ENCODE assay signal across 29 cellular contexts in the genomic region with DNA sequence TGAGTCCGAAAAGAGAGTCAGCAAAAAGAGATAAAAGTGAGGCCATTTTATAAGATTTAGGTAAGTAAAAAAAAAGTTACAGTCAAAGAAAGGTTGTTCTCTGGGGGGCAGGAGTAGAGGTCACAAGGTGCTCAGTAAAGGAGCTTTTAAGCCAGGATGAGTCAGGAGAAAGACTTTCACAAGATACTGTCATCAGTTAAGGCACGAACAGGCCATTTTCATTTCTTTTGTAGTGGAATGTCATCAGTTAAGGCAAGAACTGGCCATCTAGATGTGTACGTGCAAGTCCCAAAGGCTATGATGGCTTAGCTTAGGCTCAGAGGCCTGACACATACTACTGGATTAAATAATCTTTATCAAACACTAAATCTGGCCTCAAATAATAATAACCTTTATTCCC.
"Had no signal": no experiment of that assay in that cellular context is flagged by ENCODE, and none has a peak within 500 bp of the region (broad histone marks: within the 10 kb centered on the region; RNA-seq: fewer than 3 reads in every experiment).

No MANE protein-coding gene starts in this region.

- H3K36me3 Mint-ChIP-seq: activated CD8-positive, alpha-beta memory T cell treated with anti-CD3 and anti-CD28 coated beads, Interleukin-2, amount 10 ng/mL, durations not matched to agents 7 days and 5 days; activated naive CD4-positive, alpha-beta T cell treated with anti-CD3 and anti-CD28 coated beads, Interleukin-2, amount 50 U/mL, for 24 hours; T-cell had no signal

- H3K27ac ChIP-seq: breast epithelium, SK-N-MC had no signal

- H3K27me3 Mint-ChIP-seq: activated B cell treated with CpG ODN at 0.5 μM for 24 hours; activated CD4-positive, alpha-beta T cell treated with anti-CD3 and anti-CD28 coated beads, Interleukin-2, amount 10 ng/mL, durations not matched to agents 24 days and 14 days; activated CD8-positive, alpha-beta memory T cell treated with anti-CD3 and anti-CD28 coated beads, Interleukin-2, amount 10 ng/mL, durations not matched to agents 7 days and 5 days; activated naive CD4-positive, alpha-beta T cell treated with anti-CD3 and anti-CD28 coated beads, Interleukin-2, amount 50 U/mL, for 24 hours; activated T-cell treated with anti-CD3 and anti-CD28 coated beads, Interleukin-2, amount 50 U/mL, for 24 hours; T-cell had no signal

- H3K36me3 ChIP-seq: breast epithelium had no signal

- FAIRE-seq: TTC549 had no signal

- H3K4me1 Mint-ChIP-seq: activated B cell treated with CpG ODN at 0.5 μM for 24 hours; activated CD4-positive, alpha-beta T cell treated with anti-CD3 and anti-CD28 coated beads, Interleukin-2, amount 10 ng/mL, durations not matched to agents 24 days and 14 days; activated CD8-positive, alpha-beta memory T cell treated with anti-CD3 and anti-CD28 coated beads, Interleukin-2, amount 10 ng/mL, durations not matched to agents 7 days and 5 days; activated naive CD4-positive, alpha-beta T cell treated with anti-CD3 and anti-CD28 coated beads, Interleukin-2, amount 50 U/mL, for 24 hours; T-cell had no signal

- H3K9me3 ChIP-seq: breast epithelium had no signal

- H3K9me3 Mint-ChIP-seq: activated B cell treated with CpG ODN at 0.5 μM for 24 hours; activated CD4-positive, alpha-beta T cell treated with anti-CD3 and anti-CD28 coated beads, Interleukin-2, amount 10 ng/mL, durations not matched to agents 24 days and 14 days; activated naive CD4-positive, alpha-beta T cell treated with anti-CD3 and anti-CD28 coated beads, Interleukin-2, amount 50 U/mL, for 24 hours; activated T-cell treated with anti-CD3 and anti-CD28 coated beads, Interleukin-2, amount 50 U/mL, for 24 hours; activated T-helper 1 cell treated with anti-CD3 and anti-CD28 coated beads, Interleukin-12 subunit alpha, Interleukin-12 subunit beta, Interleukin-2, Interleukin-4 antibody, amounts not matched to agents 30 ng/mL and 10 ng/mL and 1 ng/mL, durations not matched to agents 14 hours and 24 hours and 36 hours; T-cell had no signal

- H3K27ac Mint-ChIP-seq: activated B cell treated with CpG ODN at 0.5 μM for 24 hours; activated CD4-positive, alpha-beta T cell treated with anti-CD3 and anti-CD28 coated beads, Interleukin-2, amount 10 ng/mL, durations not matched to agents 24 days and 14 days; activated CD8-positive, alpha-beta memory T cell treated with anti-CD3 and anti-CD28 coated beads, Interleukin-2, amount 10 ng/mL, durations not matched to agents 7 days and 5 days; activated naive CD4-positive, alpha-beta T cell treated with anti-CD3 and anti-CD28 coated beads, Interleukin-2, amount 50 U/mL, for 24 hours; activated T-cell treated with anti-CD3 and anti-CD28 coated beads, Interleukin-2, amount 50 U/mL, for 24 hours; activated T-helper 1 cell treated with anti-CD3 and anti-CD28 coated beads, Interleukin-12 subunit alpha, Interleukin-12 subunit beta, Interleukin-2, Interleukin-4 antibody, amounts not matched to agents 30 ng/mL and 10 ng/mL and 1 ng/mL, durations not matched to agents 14 hours and 24 hours and 36 hours; T-cell had no signal

- DNase-seq: activated B cell treated with CpG ODN at 0.5 μM for 24 hours; activated CD4-positive, alpha-beta T cell treated with anti-CD3 and anti-CD28 coated beads for 1 hour; activated CD4-positive, alpha-beta T cell treated with anti-CD3 and anti-CD28 coated beads, Interleukin-2, amount 10 ng/mL, durations not matched to agents 24 days and 14 days; activated CD4-positive, alpha-beta T cell treated with anti-CD3 and anti-CD28 coated beads, Interleukin-2, amount 50 U/mL, for 48 hours; activated CD8-positive, alpha-beta memory T cell treated with anti-CD3 and anti-CD28 coated beads, Interleukin-2, amount 10 ng/mL, durations not matched to agents 7 days and 5 days; activated effector memory CD4-positive, alpha-beta T cell treated with Interleukin-2 at 50 U/mL for 16 hours; activated naive CD4-positive, alpha-beta T cell; activated T-cell treated with anti-CD3 and anti-CD28 coated beads, Interleukin-2, amount 50 U/mL, for 24 hours; aorta; KG1; NCI-H1092; NCI-H1417; NCI-H2029; NCI-H2107; NCI-H2171 treated with DMSO at 0.1 percent for 48 hours; NCI-H226; NCI-H510A; NCI-H526 treated with DMSO at 0.1 percent for 48 hours; NK-92 treated with Interleukin-12 subunit alpha and Interleukin-12 subunit beta, amount 100 ng/mL, for 24 hours; OCI-M1; RPMI8226; T-cell; T-helper 2 cell; T1000 had no signal

- H3K4me3 Mint-ChIP-seq: activated B cell treated with CpG ODN at 0.5 μM for 24 hours; activated CD4-positive, alpha-beta T cell treated with anti-CD3 and anti-CD28 coated beads, Interleukin-2, amount 10 ng/mL, durations not matched to agents 24 days and 14 days; activated CD8-positive, alpha-beta memory T cell treated with anti-CD3 and anti-CD28 coated beads, Interleukin-2, amount 10 ng/mL, durations not matched to agents 7 days and 5 days; activated naive CD4-positive, alpha-beta T cell treated with anti-CD3 and anti-CD28 coated beads, Interleukin-2, amount 50 U/mL, for 24 hours; activated T-cell treated with anti-CD3 and anti-CD28 coated beads, Interleukin-2, amount 50 U/mL, for 24 hours; activated T-helper 1 cell treated with anti-CD3 and anti-CD28 coated beads, Interleukin-12 subunit alpha, Interleukin-12 subunit beta, Interleukin-2, Interleukin-4 antibody, amounts not matched to agents 30 ng/mL and 10 ng/mL and 1 ng/mL, durations not matched to agents 14 hours and 24 hours and 36 hours; T-cell had no signal

- H3K27me3 ChIP-seq: breast epithelium had no signal

- H3K4me1 ChIP-seq: breast epithelium had no signal

- H3K4me3 ChIP-seq: breast epithelium, SK-N-MC had no signal
